ENCODE assay signal across 9 cellular contexts in the genomic region with DNA sequence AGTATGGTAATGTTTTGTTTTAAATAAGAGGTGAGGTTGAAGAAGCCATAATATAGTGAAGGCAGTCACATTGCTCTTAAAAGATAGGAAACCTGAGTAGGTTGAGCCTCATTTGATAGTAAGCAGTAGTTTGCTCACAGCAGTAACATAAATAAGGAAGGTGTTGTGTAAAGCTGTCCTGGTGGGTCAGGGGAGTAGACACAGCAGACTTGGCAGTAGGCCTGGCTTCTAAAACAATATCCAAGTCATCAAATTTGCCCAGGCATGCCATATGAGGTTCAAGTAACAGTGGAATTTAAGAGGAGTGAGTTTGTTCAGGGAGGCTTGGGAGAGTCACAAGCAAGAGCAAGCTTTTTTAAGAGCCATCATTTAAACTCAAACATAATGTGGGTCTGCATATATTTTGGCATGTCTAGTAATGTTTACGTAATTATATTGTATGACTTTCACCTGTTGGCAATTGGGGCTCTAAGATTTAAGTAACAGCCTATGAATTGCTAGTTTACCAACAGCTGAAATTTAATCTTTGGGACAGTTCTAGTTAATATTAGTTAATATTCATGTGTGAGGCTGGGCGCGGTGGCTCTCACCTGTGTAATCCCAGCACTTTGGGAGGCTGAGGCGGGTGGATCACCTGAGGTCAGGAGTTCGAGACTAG. TPM values are rescaled to one million over a fixed set of nuclear protein-coding genes. Genes with fewer than 3 reads are reported as not detected.
A peak's percentile ranks its signal among the peaks of the same experiment; 100 is the strongest.
DNase-seq lines count a peak whose midpoint lies in the region; ATAC-seq and TF ChIP-seq lines count a peak whose summit lies in the region.
"Had no signal": no experiment of that assay in that cellular context is flagged by ENCODE, and none has a peak within 500 bp of the region (broad histone marks: within the 10 kb centered on the region; RNA-seq: fewer than 3 reads in every experiment).

No MANE protein-coding gene starts in this region.

- ATAC-seq in activated T-cell treated with anti-CD3 and anti-CD28 coated beads, Interleukin-2, amount 50 U/mL, for 4 hours = no peak
- no peak for ATAC-seq in stimulated activated naive CD8-positive, alpha-beta T cell treated with anti-CD3 and anti-CD28 coated beads, Interleukin-15, amount 100 ng/mL, for 72 hours
- no peak for ATAC-seq in GM18498 (IDR thresholded peaks at IDR 0.05; ENCODE audit: unreplicated experiment)
- ATAC-seq in HG03571 (IDR thresholded peaks at IDR 0.05; ENCODE audit: unreplicated experiment) = no peak

- no peak overlapping the region for H3K4me3 ChIP-seq in esophagus squamous epithelium
- H3K4me3 ChIP-seq: lung had no signal

- H3K27me3 ChIP-seq in esophagus squamous epithelium = no peaks in the 10 kb centered on the region

- intact Hi-C loops in esophagus squamous epithelium (cut with DNase I) = no loop called here

- no peak for DNase-seq in activated T-cell treated with anti-CD3 and anti-CD28 coated beads, Interleukin-2, amount 50 U/mL, for 4 hours
- no peak for DNase-seq in activated T-cell treated with anti-CD3 and anti-CD28 coated beads, Interleukin-2, amount 50 U/mL, for 48 hours
- DNase-seq in NCI-H526 (lab: John Stamatoyannopoulos, UW) = peak; percentile 22 to 36
- no peak for DNase-seq in esophagus squamous epithelium (lab: John Stamatoyannopoulos, UW)
- DNase-seq in stimulated activated naive CD8-positive, alpha-beta T cell treated with anti-CD3 and anti-CD28 coated beads, Interleukin-15, amount 100 ng/mL, for 72 hours = no peak
- DNase-seq in globus pallidus (ENCODE audit: low spot score) = no peak

- H3K27me3 Mint-ChIP-seq in activated T-cell treated with anti-CD3 and anti-CD28 coated beads, Interleukin-2, amount 50 U/mL, for 4 hours (ENCODE audit: low read depth) = no peaks in the 10 kb centered on the region
- H3K27me3 Mint-ChIP-seq in stimulated activated naive CD8-positive, alpha-beta T cell treated with anti-CD3 and anti-CD28 coated beads, Interleukin-15, amount 100 ng/mL, for 72 hours = no peaks in the 10 kb centered on the region

- TF ChIP-seq POLR2A in esophagus squamous epithelium (IDR thresholded peaks at IDR 0.05) = no peak

- H3K36me3 Mint-ChIP-seq in activated T-cell treated with anti-CD3 and anti-CD28 coated beads, Interleukin-2, amount 50 U/mL, for 4 hours (ENCODE audit: insufficient read depth) = no peaks in the 10 kb centered on the region

- H3K4me1 Mint-ChIP-seq in activated T-cell treated with anti-CD3 and anti-CD28 coated beads, Interleukin-2, amount 50 U/mL, for 4 hours (ENCODE audit: low read depth) = peaks cover 83% of the 10 kb centered on the region
- H3K4me1 Mint-ChIP-seq in stimulated activated naive CD8-positive, alpha-beta T cell treated with anti-CD3 and anti-CD28 coated beads, Interleukin-15, amount 100 ng/mL, for 72 hours = peaks cover 76% of the 10 kb centered on the region

- no peak for TF ChIP-seq CTCF in esophagus squamous epithelium (IDR thresholded peaks at IDR 0.05)

- no peaks in the 10 kb centered on the region for H3K9me3 Mint-ChIP-seq in activated T-cell treated with anti-CD3 and anti-CD28 coated beads, Interleukin-2, amount 50 U/mL, for 4 hours
- H3K9me3 Mint-ChIP-seq in stimulated activated naive CD8-positive, alpha-beta T cell treated with anti-CD3 and anti-CD28 coated beads, Interleukin-15, amount 100 ng/mL, for 72 hours = no peaks in the 10 kb centered on the region

- WGBS in esophagus squamous epithelium, 2 donors = 48 to 84% methylated on average over 5 of the region's 5 CpGs

- H3K4me3 Mint-ChIP-seq in activated T-cell treated with anti-CD3 and anti-CD28 coated beads, Interleukin-2, amount 50 U/mL, for 4 hours = peak overlapping the region; percentile 62
- H3K4me3 Mint-ChIP-seq in stimulated activated naive CD8-positive, alpha-beta T cell treated with anti-CD3 and anti-CD28 coated beads, Interleukin-15, amount 100 ng/mL, for 72 hours = peak overlapping the region; percentile 27 to 81

- peak overlapping the region; percentile 24 to 58 (median 46) for H3K27ac ChIP-seq in esophagus squamous epithelium

- H3K36me3 ChIP-seq in esophagus squamous epithelium = no peaks in the 10 kb centered on the region

- no peaks in the 10 kb centered on the region for H3K9me3 ChIP-seq in esophagus squamous epithelium

- peaks cover 15 to 84% (median 29%) of the 10 kb centered on the region in 3 donors for H3K4me1 ChIP-seq in esophagus squamous epithelium

- H3K27ac Mint-ChIP-seq in stimulated activated naive CD8-positive, alpha-beta T cell treated with anti-CD3 and anti-CD28 coated beads, Interleukin-15, amount 100 ng/mL, for 72 hours = peak overlapping the region; percentile 62 to 81

RNA-seq across cellular contexts. Expression of a gene that starts 6.6 kb away (rescaled TPM):
- total RNA-seq in activated T-cell treated with anti-CD3 and anti-CD28 coated beads, Interleukin-2, amount 50 U/mL, for 4 hours = 10 to 100 TPM; 64.8 to 72.3 (median 65.3) TPM
- total RNA-seq in esophagus squamous epithelium = 10 to 100 TPM; 18.6 to 30.9 (median 20.5) TPM

Comparison
In these comparisons a context has a peak if more than half of its experiments do, and no peak if none do; other contexts are left out.
1. DNase-seq: peak in NCI-H526 (2 of 2); none in activated T-cell treated with anti-CD3 and anti-CD28 coated beads, Interleukin-2, amount 50 U/mL, for 4 hours (single experiment), activated T-cell treated with anti-CD3 and anti-CD28 coated beads, Interleukin-2, amount 50 U/mL, for 48 hours (0 of 2), esophagus squamous epithelium (single experiment), stimulated activated naive CD8-positive, alpha-beta T cell treated with anti-CD3 and anti-CD28 coated beads, Interleukin-15, amount 100 ng/mL, for 72 hours (0 of 2) and globus pallidus (single experiment).